Comparison of ENCODE assay signal across 1 cellular context in genomic region chr3:4071481-4072184, GRCh38.
TF ChIP-seq lines count a peak whose summit lies in the region.

No MANE protein-coding gene starts in this region.

TF ChIP-seq in WTC11, 78 proteins besides CTCF, POLR2A, EP300 and RAD21 (continued from another document):
- TF ChIP-seq ZNF281 (CRISPR knock-in tag; IDR thresholded peaks at IDR 0.05) (peak; percentile 87; the same call in 1 of the 2 replicates), ZSCAN18 (CRISPR knock-in tag; IDR thresholded peaks at IDR 0.05) (no peak), PRRX2 (CRISPR knock-in tag; IDR thresholded peaks at IDR 0.05) (no peak)
